Comparison of ENCODE assay signal across 8 cellular contexts in the genomic region with DNA sequence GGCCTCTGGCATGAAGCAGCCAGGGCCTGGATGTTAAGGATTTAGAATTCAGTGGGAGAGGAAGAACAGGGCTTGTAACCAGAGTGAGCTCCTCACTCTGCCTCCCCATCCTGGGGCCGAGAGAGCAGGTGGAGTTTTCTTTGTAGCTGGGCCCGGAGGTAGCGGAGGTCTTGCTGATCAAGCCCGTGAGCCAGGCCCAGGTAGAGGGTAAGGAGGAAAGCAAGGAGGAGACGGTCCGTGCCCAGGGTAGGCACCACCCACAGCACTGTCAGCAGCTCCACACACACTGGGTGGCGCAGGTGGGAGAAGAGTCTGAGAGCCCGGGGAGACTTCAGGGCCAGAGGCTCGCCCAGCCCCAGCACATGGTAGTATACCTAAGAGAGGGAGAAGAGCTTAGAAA. TPM values are rescaled to one million over a fixed set of nuclear protein-coding genes. Genes with fewer than 3 reads are reported as not detected.
DNase-seq lines count a peak whose midpoint lies in the region; ATAC-seq and TF ChIP-seq lines count a peak whose summit lies in the region.

No MANE protein-coding gene starts in this region.

- TF ChIP-seq EP300 in esophagus muscularis mucosa (IDR thresholded peaks at IDR 0.05), result no peak

- intact Hi-C loops in esophagus muscularis mucosa (cut with DNase I), result loop anchor here (10.0 kb wide), 1 partner anchor 196 kb away; the partner anchor contains the start of gene DDR1

- H3K4me1 ChIP-seq in Peyer's patch (peaks cover 0 to 40% (median 26%) of the 10 kb centered on the region in 4 donors), esophagus muscularis mucosa (peaks cover 38 to 69% (median 65%) of the 10 kb centered on the region in 4 donors), skeletal muscle satellite cell (ENCODE audit: control insufficient read depth, insufficient read depth, low read length) (peaks cover 39% of the 10 kb centered on the region)

- in situ Hi-C loops in ACHN (cut with HindIII; ENCODE audit: low pct_ligation_motif_present, low pct_unique_long_range_greater_than_20kb, low sequenced_read_pairs), result no loop called here

- WGBS in esophagus muscularis mucosa, result 79% methylated on average over 9 of the region's 9 CpGs

- peak overlapping the region; percentile 86 to 98 (median 94) for H3K27ac ChIP-seq in Peyer's patch
- peak overlapping the region; percentile 95 to 99 (median 97) for H3K27ac ChIP-seq in esophagus muscularis mucosa (replicated peaks in 1 of 4)

- H3K9ac ChIP-seq in skeletal muscle satellite cell (ENCODE audit: low read depth, low read length), result peak overlapping the region; percentile 96

- H3K4me2 ChIP-seq in skeletal muscle satellite cell (ENCODE audit: low read length), result peak overlapping the region; percentile 99

- no peak for ATAC-seq in HG02884 (IDR thresholded peaks at IDR 0.05; ENCODE audit: unreplicated experiment)

- H3K36me3 ChIP-seq in Peyer's patch (no peaks in the 10 kb centered on the region), esophagus muscularis mucosa (peaks cover 0 to 4% (median 0%) of the 10 kb centered on the region in 4 donors), skeletal muscle satellite cell (ENCODE audit: insufficient read depth, low read length) (peaks cover 19% of the 10 kb centered on the region)

- TF ChIP-seq POLR2A in Peyer's patch (IDR thresholded peaks at IDR 0.05) (no peak), esophagus muscularis mucosa (IDR thresholded peaks at IDR 0.05; ENCODE audit: low read depth) (no peak)

- H3K4me3 ChIP-seq in GM12864 (ENCODE audit: low read depth, low read length) (peak overlapping the region; percentile 75), Peyer's patch (peak overlapping the region in 1 of 4 donors; percentile 75), esophagus muscularis mucosa (peak overlapping the region in 3 of 4 donors; percentile 70 to 93 (median 74)), skeletal muscle satellite cell (ENCODE audit: low read length) (peak overlapping the region; percentile 95)

- DNase-seq in GM12864 (ENCODE audit: low read depth) (no peak), Peyer's patch (peak in 2 of 3 donors; percentile 74 to 75), esophagus muscularis mucosa (ENCODE audit: extremely low spot score) (no peak), D341Med (ENCODE audit: low spot score) (no peak), H4 (ENCODE audit: low spot score) (no peak), ACHN (no peak)

- H3K9me3 ChIP-seq in Peyer's patch (no peaks in the 10 kb centered on the region), esophagus muscularis mucosa (no peaks in the 10 kb centered on the region), skeletal muscle satellite cell (replicated peaks; ENCODE audit: low read length) (no peaks in the 10 kb centered on the region)

- H3K27me3 ChIP-seq in Peyer's patch, result no peaks in the 10 kb centered on the region
- H3K27me3 ChIP-seq in esophagus muscularis mucosa, result no peaks in the 10 kb centered on the region
- no peaks in the 10 kb centered on the region for H3K27me3 ChIP-seq in skeletal muscle satellite cell (ENCODE audit: control insufficient read depth, insufficient read depth, low read length)

- peak; percentile 26 for TF ChIP-seq CTCF in GM12864 (IDR thresholded peaks at IDR 0.05; ENCODE audit: low read depth, low read length, missing control alignments)
- no peak for TF ChIP-seq CTCF in Peyer's patch (IDR thresholded peaks at IDR 0.05)
- TF ChIP-seq CTCF in esophagus muscularis mucosa (IDR thresholded peaks at IDR 0.05), result no peak

RNA-seq across cellular contexts. Expression of gene PPP1R18, which starts 2.1 kb away (rescaled TPM):
- 10 to 100 TPM in 2 of 4 donors, 1 to 10 TPM in 2; 4.7 to 52.8 (median 9.0) TPM for total RNA-seq in Peyer's patch
- total RNA-seq in esophagus muscularis mucosa, result 100 to 1,000 TPM in 1 of 4 donors, 10 to 100 TPM in 3; 39.5 to 104 (median 59.8) TPM
- total RNA-seq in skeletal muscle satellite cell (2012; rRNA removed), result 54.5 and 69.2 TPM in 2 replicates
- total RNA-seq in H4 (2014; rRNA removed; shearing (Covaris generic)), result 49.9 and 50.9 TPM in 2 replicates

RNA-seq across cellular contexts. Expression of gene NRM, which starts 2.2 kb away (rescaled TPM):
- 1 to 10 TPM in 2 of 4 donors, not detected in 2; 2.0 to 2.7 TPM for total RNA-seq in Peyer's patch
- total RNA-seq in esophagus muscularis mucosa, result 10 to 100 TPM in 1 of 4 donors, 1 to 10 TPM in 3; 4.6 to 10.2 (median 6.2) TPM
- 2.4 and 3.3 TPM in 2 replicates for total RNA-seq in skeletal muscle satellite cell (2012; rRNA removed)
- 15.0 and 20.1 TPM in 2 replicates for total RNA-seq in H4 (2014; rRNA removed; shearing (Covaris generic))

RNA-seq across cellular contexts. Expression of gene DHX16, which starts 15.8 kb away (rescaled TPM):
- total RNA-seq in Peyer's patch, result 10 to 100 TPM; 39.6 to 68.1 (median 58.2) TPM
- 10 to 100 TPM; 20.3 to 41.1 (median 31.1) TPM for total RNA-seq in esophagus muscularis mucosa
- total RNA-seq in skeletal muscle satellite cell (2012; rRNA removed), result 23.1 and 27.7 TPM in 2 replicates
- total RNA-seq in H4 (2014; rRNA removed; shearing (Covaris generic)), result 29.9 and 32.6 TPM in 2 replicates

RNA-seq across cellular contexts. Expression of gene MDC1, which starts 28.5 kb away (rescaled TPM):
- total RNA-seq in Peyer's patch (10 to 100 TPM in 3 of 4 donors, 1 to 10 TPM in 1; 7.5 to 51.2 (median 19.4) TPM), esophagus muscularis mucosa (10 to 100 TPM; 10.8 to 20.3 (median 13.1) TPM)
- total RNA-seq in skeletal muscle satellite cell (2012; rRNA removed), result 6.1 and 7.6 TPM in 2 replicates
- 7.8 and 8.7 TPM in 2 replicates for total RNA-seq in H4 (2014; rRNA removed; shearing (Covaris generic))

RNA-seq across cellular contexts. Expression of gene TUBB, which starts 31.6 kb away (rescaled TPM):
- total RNA-seq in Peyer's patch, result 100 to 1,000 TPM in 1 of 4 donors, 10 to 100 TPM in 3; 69.9 to 188 (median 95.6) TPM
- 100 to 1,000 TPM; 208 to 398 (median 272) TPM for total RNA-seq in esophagus muscularis mucosa
- total RNA-seq in skeletal muscle satellite cell (2012; rRNA removed), result 624 and 1,061 TPM in 2 replicates
- total RNA-seq in H4 (2014; rRNA removed; shearing (Covaris generic)), result 1,333 and 1,508 TPM in 2 replicates

Comparison
In these comparisons a context has a peak if more than half of its experiments do, and no peak if none do; other contexts are left out.
1. DNase-seq: peak in Peyer's patch (2 of 3); none in GM12864 (single experiment), esophagus muscularis mucosa (single experiment), D341Med (single experiment), H4 (single experiment) and ACHN (single experiment).